Comparison of ENCODE assay signal across 1 cellular context in genomic region chr16:25135239-25135878, GRCh38.
TF ChIP-seq lines count a peak whose summit lies in the region.

No MANE protein-coding gene starts in this region.

TF ChIP-seq in SK-N-SH treated with all-trans-retinoic acid at 6 μM for 48 hours, 23 proteins besides CTCF, POLR2A, EP300 and RAD21 (continued from another document):
- TF ChIP-seq ESRRG (CRISPR knock-in tag; IDR thresholded peaks at IDR 0.05) = no peak
- TF ChIP-seq OSR1 (CRISPR knock-in tag; IDR thresholded peaks at IDR 0.05) = no peak
- TF ChIP-seq, protein P1, sequence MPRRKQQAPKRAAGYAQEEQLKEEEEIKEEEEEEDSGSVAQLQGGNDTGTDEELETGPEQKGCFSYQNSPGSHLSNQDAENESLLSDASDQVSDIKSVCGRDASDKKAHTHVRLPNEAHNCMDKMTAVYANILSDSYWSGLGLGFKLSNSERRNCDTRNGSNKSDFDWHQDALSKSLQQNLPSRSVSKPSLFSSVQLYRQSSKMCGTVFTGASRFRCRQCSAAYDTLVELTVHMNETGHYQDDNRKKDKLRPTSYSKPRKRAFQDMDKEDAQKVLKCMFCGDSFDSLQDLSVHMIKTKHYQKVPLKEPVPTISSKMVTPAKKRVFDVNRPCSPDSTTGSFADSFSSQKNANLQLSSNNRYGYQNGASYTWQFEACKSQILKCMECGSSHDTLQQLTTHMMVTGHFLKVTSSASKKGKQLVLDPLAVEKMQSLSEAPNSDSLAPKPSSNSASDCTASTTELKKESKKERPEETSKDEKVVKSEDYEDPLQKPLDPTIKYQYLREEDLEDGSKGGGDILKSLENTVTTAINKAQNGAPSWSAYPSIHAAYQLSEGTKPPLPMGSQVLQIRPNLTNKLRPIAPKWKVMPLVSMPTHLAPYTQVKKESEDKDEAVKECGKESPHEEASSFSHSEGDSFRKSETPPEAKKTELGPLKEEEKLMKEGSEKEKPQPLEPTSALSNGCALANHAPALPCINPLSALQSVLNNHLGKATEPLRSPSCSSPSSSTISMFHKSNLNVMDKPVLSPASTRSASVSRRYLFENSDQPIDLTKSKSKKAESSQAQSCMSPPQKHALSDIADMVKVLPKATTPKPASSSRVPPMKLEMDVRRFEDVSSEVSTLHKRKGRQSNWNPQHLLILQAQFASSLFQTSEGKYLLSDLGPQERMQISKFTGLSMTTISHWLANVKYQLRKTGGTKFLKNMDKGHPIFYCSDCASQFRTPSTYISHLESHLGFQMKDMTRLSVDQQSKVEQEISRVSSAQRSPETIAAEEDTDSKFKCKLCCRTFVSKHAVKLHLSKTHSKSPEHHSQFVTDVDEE (CRISPR knock-in tag; IDR thresholded peaks at IDR 0.05) = no peak
- no peak for TF ChIP-seq ARNTL (CRISPR knock-in tag; IDR thresholded peaks at IDR 0.05; ENCODE audit: borderline replicate concordance, low read depth)
- no peak for TF ChIP-seq CSRNP3 (CRISPR knock-in tag; IDR thresholded peaks at IDR 0.05)
- TF ChIP-seq CSDC2 (CRISPR knock-in tag; IDR thresholded peaks at IDR 0.05) = no peak
